Comparison of ENCODE assay signal across 1 cellular context in the genomic region with DNA sequence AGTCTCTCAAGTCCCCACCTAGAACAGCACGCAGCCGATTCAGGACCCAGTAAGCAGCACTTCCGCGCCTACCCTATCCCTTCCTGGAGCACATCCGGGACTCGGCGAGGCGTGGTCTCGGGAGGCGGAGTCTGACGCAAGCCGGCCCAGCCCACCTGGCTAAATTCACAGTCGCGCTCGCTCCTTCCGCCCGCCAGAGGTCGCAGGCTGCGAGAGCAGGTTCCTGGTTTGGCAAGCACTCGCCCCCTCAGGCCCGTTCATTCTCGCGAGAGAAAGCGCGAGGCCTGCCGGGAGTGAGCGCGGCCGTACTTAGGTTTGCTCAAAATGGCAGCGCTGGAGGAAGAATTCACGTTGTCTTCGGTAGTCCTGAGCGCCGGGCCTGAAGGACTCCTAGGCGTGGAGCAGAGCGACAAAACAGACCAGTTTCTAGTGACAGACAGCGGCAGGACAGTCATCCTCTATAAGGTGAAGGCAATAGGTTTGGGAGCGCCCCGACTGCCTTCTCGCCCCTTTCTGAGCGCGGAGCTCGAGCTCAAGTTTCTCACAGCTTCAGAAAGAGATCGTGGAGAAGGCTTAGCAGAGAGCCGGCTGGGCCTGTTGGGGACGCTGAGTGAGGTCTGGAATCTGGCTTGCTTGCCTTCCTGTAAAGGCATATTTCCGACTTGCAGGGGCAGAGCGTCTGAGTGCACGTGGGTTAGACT.
TF ChIP-seq lines count a peak whose summit lies in the region.

A gene (plus strand): TSS at position 313 of the 701 bp plus-strand sequence. CDS start 12 bp downstream, at position 325.

TF ChIP-seq in A549, 52 proteins besides CTCF, POLR2A, EP300 and RAD21 (continued from another document):
- TF ChIP-seq, protein P1, sequence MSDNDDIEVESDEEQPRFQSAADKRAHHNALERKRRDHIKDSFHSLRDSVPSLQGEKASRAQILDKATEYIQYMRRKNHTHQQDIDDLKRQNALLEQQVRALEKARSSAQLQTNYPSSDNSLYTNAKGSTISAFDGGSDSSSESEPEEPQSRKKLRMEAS (IDR thresholded peaks at IDR 0.05), result peak; percentile 88
- TF ChIP-seq KDM1A (IDR thresholded peaks at IDR 0.05; ENCODE audit: low read depth) (no peak), JUNB (IDR thresholded peaks at IDR 0.05) (no peak), RNF2 (IDR thresholded peaks at IDR 0.05; ENCODE audit: borderline replicate concordance, low read depth) (no peak), HOXA7 (CRISPR knock-in tag; IDR thresholded peaks at IDR 0.05) (no peak), ZC3H11A (IDR thresholded peaks at IDR 0.05) (no peak), MAFK (IDR thresholded peaks at IDR 0.05; ENCODE audit: partially characterized antibody) (peak; percentile 37), CHD2 (IDR thresholded peaks at IDR 0.05; ENCODE audit: low read length, partially characterized antibody) (peak; percentile 97), SMC3 (IDR thresholded peaks at IDR 0.05) (peak; percentile 82), CBX8 (IDR thresholded peaks at IDR 0.05) (no peak), SREBF2 (IDR thresholded peaks at IDR 0.05) (no peak), ZNF302 (CRISPR knock-in tag; IDR thresholded peaks at IDR 0.05) (no peak), CEBPB (IDR thresholded peaks at IDR 0.05) (peak; percentile 30 to 84; a peak in 1 of 4 replicates), RFX5 (IDR thresholded peaks at IDR 0.05) (no peak), HOXB5 (CRISPR knock-in tag; IDR thresholded peaks at IDR 0.05) (no peak; the same call in 1 of the 2 replicates)
- TF ChIP-seq, protein P2, sequence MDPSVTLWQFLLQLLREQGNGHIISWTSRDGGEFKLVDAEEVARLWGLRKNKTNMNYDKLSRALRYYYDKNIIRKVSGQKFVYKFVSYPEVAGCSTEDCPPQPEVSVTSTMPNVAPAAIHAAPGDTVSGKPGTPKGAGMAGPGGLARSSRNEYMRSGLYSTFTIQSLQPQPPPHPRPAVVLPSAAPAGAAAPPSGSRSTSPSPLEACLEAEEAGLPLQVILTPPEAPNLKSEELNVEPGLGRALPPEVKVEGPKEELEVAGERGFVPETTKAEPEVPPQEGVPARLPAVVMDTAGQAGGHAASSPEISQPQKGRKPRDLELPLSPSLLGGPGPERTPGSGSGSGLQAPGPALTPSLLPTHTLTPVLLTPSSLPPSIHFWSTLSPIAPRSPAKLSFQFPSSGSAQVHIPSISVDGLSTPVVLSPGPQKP (IDR thresholded peaks at IDR 0.05; ENCODE audit: low read depth, low read length), result no peak
- TF ChIP-seq, protein P3, sequence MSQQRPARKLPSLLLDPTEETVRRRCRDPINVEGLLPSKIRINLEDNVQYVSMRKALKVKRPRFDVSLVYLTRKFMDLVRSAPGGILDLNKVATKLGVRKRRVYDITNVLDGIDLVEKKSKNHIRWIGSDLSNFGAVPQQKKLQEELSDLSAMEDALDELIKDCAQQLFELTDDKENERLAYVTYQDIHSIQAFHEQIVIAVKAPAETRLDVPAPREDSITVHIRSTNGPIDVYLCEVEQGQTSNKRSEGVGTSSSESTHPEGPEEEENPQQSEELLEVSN (IDR thresholded peaks at IDR 0.05; ENCODE audit: borderline replicate concordance, low read depth), result no peak; the same call in 1 of the 2 replicates
- TF ChIP-seq, protein P4, sequence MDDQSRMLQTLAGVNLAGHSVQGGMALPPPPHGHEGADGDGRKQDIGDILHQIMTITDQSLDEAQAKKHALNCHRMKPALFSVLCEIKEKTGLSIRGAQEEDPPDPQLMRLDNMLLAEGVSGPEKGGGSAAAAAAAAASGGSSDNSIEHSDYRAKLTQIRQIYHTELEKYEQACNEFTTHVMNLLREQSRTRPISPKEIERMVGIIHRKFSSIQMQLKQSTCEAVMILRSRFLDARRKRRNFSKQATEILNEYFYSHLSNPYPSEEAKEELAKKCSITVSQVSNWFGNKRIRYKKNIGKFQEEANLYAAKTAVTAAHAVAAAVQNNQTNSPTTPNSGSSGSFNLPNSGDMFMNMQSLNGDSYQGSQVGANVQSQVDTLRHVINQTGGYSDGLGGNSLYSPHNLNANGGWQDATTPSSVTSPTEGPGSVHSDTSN (IDR thresholded peaks at IDR 0.05), result peak; percentile 64; the same call in 1 of the 2 replicates
- TF ChIP-seq, protein P5, sequence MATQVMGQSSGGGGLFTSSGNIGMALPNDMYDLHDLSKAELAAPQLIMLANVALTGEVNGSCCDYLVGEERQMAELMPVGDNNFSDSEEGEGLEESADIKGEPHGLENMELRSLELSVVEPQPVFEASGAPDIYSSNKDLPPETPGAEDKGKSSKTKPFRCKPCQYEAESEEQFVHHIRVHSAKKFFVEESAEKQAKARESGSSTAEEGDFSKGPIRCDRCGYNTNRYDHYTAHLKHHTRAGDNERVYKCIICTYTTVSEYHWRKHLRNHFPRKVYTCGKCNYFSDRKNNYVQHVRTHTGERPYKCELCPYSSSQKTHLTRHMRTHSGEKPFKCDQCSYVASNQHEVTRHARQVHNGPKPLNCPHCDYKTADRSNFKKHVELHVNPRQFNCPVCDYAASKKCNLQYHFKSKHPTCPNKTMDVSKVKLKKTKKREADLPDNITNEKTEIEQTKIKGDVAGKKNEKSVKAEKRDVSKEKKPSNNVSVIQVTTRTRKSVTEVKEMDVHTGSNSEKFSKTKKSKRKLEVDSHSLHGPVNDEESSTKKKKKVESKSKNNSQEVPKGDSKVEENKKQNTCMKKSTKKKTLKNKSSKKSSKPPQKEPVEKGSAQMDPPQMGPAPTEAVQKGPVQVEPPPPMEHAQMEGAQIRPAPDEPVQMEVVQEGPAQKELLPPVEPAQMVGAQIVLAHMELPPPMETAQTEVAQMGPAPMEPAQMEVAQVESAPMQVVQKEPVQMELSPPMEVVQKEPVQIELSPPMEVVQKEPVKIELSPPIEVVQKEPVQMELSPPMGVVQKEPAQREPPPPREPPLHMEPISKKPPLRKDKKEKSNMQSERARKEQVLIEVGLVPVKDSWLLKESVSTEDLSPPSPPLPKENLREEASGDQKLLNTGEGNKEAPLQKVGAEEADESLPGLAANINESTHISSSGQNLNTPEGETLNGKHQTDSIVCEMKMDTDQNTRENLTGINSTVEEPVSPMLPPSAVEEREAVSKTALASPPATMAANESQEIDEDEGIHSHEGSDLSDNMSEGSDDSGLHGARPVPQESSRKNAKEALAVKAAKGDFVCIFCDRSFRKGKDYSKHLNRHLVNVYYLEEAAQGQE (IDR thresholded peaks at IDR 0.05), result peak; percentile 97
- TF ChIP-seq, protein P6, sequence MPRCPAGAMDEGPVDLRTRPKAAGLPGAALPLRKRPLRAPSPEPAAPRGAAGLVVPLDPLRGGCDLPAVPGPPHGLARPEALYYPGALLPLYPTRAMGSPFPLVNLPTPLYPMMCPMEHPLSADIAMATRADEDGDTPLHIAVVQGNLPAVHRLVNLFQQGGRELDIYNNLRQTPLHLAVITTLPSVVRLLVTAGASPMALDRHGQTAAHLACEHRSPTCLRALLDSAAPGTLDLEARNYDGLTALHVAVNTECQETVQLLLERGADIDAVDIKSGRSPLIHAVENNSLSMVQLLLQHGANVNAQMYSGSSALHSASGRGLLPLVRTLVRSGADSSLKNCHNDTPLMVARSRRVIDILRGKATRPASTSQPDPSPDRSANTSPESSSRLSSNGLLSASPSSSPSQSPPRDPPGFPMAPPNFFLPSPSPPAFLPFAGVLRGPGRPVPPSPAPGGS (IDR thresholded peaks at IDR 0.05), result peak; percentile 98
- TF ChIP-seq, protein P7, sequence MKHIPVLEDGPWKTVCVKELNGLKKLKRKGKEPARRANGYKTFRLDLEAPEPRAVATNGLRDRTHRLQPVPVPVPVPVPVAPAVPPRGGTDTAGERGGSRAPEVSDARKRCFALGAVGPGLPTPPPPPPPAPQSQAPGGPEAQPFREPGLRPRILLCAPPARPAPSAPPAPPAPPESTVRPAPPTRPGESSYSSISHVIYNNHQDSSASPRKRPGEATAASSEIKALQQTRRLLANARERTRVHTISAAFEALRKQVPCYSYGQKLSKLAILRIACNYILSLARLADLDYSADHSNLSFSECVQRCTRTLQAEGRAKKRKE (CRISPR knock-in tag; IDR thresholded peaks at IDR 0.05; ENCODE audit: low read depth), result no peak
